Comparison of ENCODE assay signal across 8 cellular contexts in the genomic region with DNA sequence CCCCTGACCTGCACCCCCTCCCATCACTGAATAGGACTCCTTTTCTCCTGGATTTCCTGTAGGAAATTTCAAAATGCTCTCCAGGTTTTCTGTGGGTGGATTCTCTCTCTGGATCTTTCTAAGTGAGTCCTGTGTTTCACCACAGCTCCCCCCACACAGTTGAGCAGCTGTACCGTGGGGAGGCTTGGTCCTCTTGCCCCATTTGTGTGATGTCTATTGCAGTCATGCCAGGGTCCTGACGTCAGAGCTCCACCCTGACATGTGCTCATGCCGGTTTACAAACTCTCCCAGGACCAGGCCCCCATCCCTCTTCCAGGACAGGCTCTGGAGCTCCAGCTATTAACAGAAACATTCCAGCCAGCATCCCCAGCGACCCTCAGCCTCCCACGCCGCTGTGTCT.
A peak's percentile ranks its signal among the peaks of the same experiment; 100 is the strongest.
DNase-seq lines count a peak whose midpoint lies in the region; TF ChIP-seq lines count a peak whose summit lies in the region.
"Not testable (repeated sequence)": the region's sequence is repeated elsewhere in the genome, so short reads cannot be mapped to it uniquely, and the experiment has no call there.

No MANE protein-coding gene starts in this region.

- DNase-seq in AG10803 (ENCODE audit: low read depth) = peak; percentile 53
- peak; percentile 17 for DNase-seq in HFF-Myc (ENCODE audit: extremely low read depth, low read depth)
- peak; percentile 79 for DNase-seq in amniotic epithelial cell (ENCODE audit: low read depth)
- DNase-seq in coronary artery (ENCODE audit: low spot score) = peak; percentile 78
- DNase-seq in fibroblast of villous mesenchyme (ENCODE audit: low read depth) = peak; percentile 59
- peak; percentile 20 for DNase-seq in hepatocyte (ENCODE audit: low spot score)
- not testable (repeated sequence) for DNase-seq in neural progenitor cell (ENCODE audit: low spot score)
- DNase-seq in testis = peak; percentile 26

- not testable (repeated sequence) for H3K4me3 ChIP-seq in AG10803 (ENCODE audit: low read length); HFF-Myc (replicated peaks; ENCODE audit: low read depth, low read length); coronary artery; fibroblast of villous mesenchyme (ENCODE audit: low read depth, low read length); hepatocyte; neural progenitor cell; testis

- intact Hi-C loops in testis (cut with DNase I; ENCODE audit: low total_unique reads) = not testable (repeated sequence)

- not testable (repeated sequence) for H3K9me2 ChIP-seq in hepatocyte (replicated peaks; ENCODE audit: insufficient read depth)

- H3K9me3 Mint-ChIP-seq in neural progenitor cell = not testable (repeated sequence)

- H3K36me3 Mint-ChIP-seq in neural progenitor cell = not testable (repeated sequence)

- TF ChIP-seq POLR2A in testis (IDR thresholded peaks at IDR 0.05) = not testable (repeated sequence)

- not testable (repeated sequence) for H3K4me1 Mint-ChIP-seq in neural progenitor cell

- H3K79me2 ChIP-seq in hepatocyte; neural progenitor cell (ENCODE audit: low read depth): not testable (repeated sequence)

- H4K20me1 ChIP-seq in hepatocyte (ENCODE audit: insufficient read depth, poor library complexity, severe bottlenecking); neural progenitor cell (ENCODE audit: low read depth): not testable (repeated sequence)

- peak overlapping the region; percentile 79 for H3K27ac Mint-ChIP-seq in neural progenitor cell

- not testable (repeated sequence) for H2AFZ ChIP-seq in hepatocyte; neural progenitor cell (replicated peaks)

- H3K36me3 ChIP-seq in hepatocyte (replicated peaks; ENCODE audit: insufficient read depth, low read depth); neural progenitor cell; testis (ENCODE audit: low read depth, missing control alignments): not testable (repeated sequence)

- H3K4me2 ChIP-seq in hepatocyte, neural progenitor cell: not testable (repeated sequence)

- TF ChIP-seq CTCF in AG10803 (conservative IDR thresholded peaks at IDR 0.05; ENCODE audit: low read length); HFF-Myc (IDR thresholded peaks at IDR 0.05; ENCODE audit: low read depth, low read length, missing control alignments); coronary artery (IDR thresholded peaks at IDR 0.05); fibroblast of villous mesenchyme (IDR thresholded peaks at IDR 0.05; ENCODE audit: insufficient read depth, low read depth, low read length); hepatocyte (IDR thresholded peaks at IDR 0.05; ENCODE audit: poor library complexity); neural progenitor cell (IDR thresholded peaks at IDR 0.05); testis (IDR thresholded peaks at IDR 0.05): not testable (repeated sequence)

- not testable (repeated sequence) for H3K27me3 Mint-ChIP-seq in neural progenitor cell (ENCODE audit: insufficient read depth, low read depth)

- WGBS in hepatocyte (ENCODE audit: low lambda C conversion rate, missing lambda C conversion rate) = 65% methylated on average over 3 of the region's 6 CpGs
- 46 to 49% methylated on average over 3 of the region's 6 CpGs for WGBS in testis, 2 donors

- H3K27me3 ChIP-seq in hepatocyte, neural progenitor cell, testis: not testable (repeated sequence)

- H3K27ac ChIP-seq in coronary artery, hepatocyte, neural progenitor cell, testis: not testable (repeated sequence)

- not testable (repeated sequence) for H3K4me3 Mint-ChIP-seq in neural progenitor cell

- H3K4me1 ChIP-seq in hepatocyte (ENCODE audit: insufficient read depth); neural progenitor cell; testis: not testable (repeated sequence)

- H3K9me3 ChIP-seq in hepatocyte (ENCODE audit: low read depth); neural progenitor cell (ENCODE audit: low read depth); testis: not testable (repeated sequence)

- not testable (repeated sequence) for H3K9ac ChIP-seq in neural progenitor cell

- not testable (repeated sequence) for H3F3A ChIP-seq in neural progenitor cell (ENCODE audit: low read depth)
